Comparison of ENCODE assay signal across 7 cellular contexts in genomic region chr13:69857188-69857821, GRCh38.
A peak's percentile ranks its signal among the peaks of the same experiment; 100 is the strongest.
DNase-seq lines count a peak whose midpoint lies in the region; ATAC-seq, FAIRE-seq and TF ChIP-seq lines count a peak whose summit lies in the region.

No MANE protein-coding gene starts in this region.

- H3K36me3 ChIP-seq in HEK293 (ENCODE audit: control insufficient read depth in 2 of 2, insufficient read depth in 1 of 2, low read length in 2 of 2) (no peaks in the 10 kb centered on the region), MM.1S (replicated peaks; ENCODE audit: insufficient read depth, low read length) (no peaks in the 10 kb centered on the region), smooth muscle cell (ENCODE audit: low read depth) (no peaks in the 10 kb centered on the region)

- ATAC-seq in HG03139 (IDR thresholded peaks at IDR 0.05; ENCODE audit: unreplicated experiment): no peak

- H3K27ac ChIP-seq in HEK293 (ENCODE audit: extremely low read depth, low read depth, low read length): no peak overlapping the region
- H3K27ac ChIP-seq in MM.1S (ENCODE audit: low read length): no peak overlapping the region
- H3K27ac ChIP-seq in smooth muscle cell (ENCODE audit: low read depth): no peak overlapping the region

- no peak overlapping the region for H3K4me3 ChIP-seq in HEK293 (ENCODE audit: low read depth, low read length)
- H3K4me3 ChIP-seq in MM.1S (ENCODE audit: low read length): no peak overlapping the region
- no peak overlapping the region for H3K4me3 ChIP-seq in fibroblast of pulmonary artery (replicated peaks; ENCODE audit: low read depth, low read length)
- H3K4me3 ChIP-seq in smooth muscle cell: no peak overlapping the region

- H3K4me2 ChIP-seq in MM.1S (ENCODE audit: low read depth, low read length) (no peak overlapping the region), smooth muscle cell (no peak overlapping the region)

- POLR2A ChIA-PET in HEK293 (lab: Yijun Ruan, JAX): no interaction called here

- no peaks in the 10 kb centered on the region for H3F3A ChIP-seq in MM.1S (ENCODE audit: insufficient read depth, low read length)
- no peaks in the 10 kb centered on the region for H3F3A ChIP-seq in smooth muscle cell (ENCODE audit: low read depth)

- no peak for DNase-seq in GM12892 (ENCODE audit: insufficient read length)
- DNase-seq in MM.1S: peak; percentile 40
- peak; percentile 11 to 57 for DNase-seq in SHP77 (lab: John Stamatoyannopoulos, UW)
- peak; percentile 44 for DNase-seq in fibroblast of pulmonary artery (ENCODE audit: low read depth)
- DNase-seq in smooth muscle cell (lab: John Stamatoyannopoulos, UW; ENCODE audit: unreplicated experiment): no peak

- H3K4me1 ChIP-seq in HEK293 (ENCODE audit: control insufficient read depth, insufficient read depth, low read length): no peaks in the 10 kb centered on the region
- H3K4me1 ChIP-seq in MM.1S (ENCODE audit: low read length): no peaks in the 10 kb centered on the region
- no peaks in the 10 kb centered on the region for H3K4me1 ChIP-seq in smooth muscle cell (ENCODE audit: low read depth)

- no peaks in the 10 kb centered on the region for H3K9me2 ChIP-seq in MM.1S (replicated peaks; ENCODE audit: insufficient read depth, low read length)

- H4K20me1 ChIP-seq in MM.1S (ENCODE audit: insufficient read depth, low read length) (no peaks in the 10 kb centered on the region), smooth muscle cell (ENCODE audit: low read depth) (no peaks in the 10 kb centered on the region)

- TF ChIP-seq POLR2A in GM12892 (IDR thresholded peaks at IDR 0.05; ENCODE audit: low read depth, low read length): no peak

- H3K9ac ChIP-seq in MM.1S (ENCODE audit: low read length) (no peak overlapping the region), smooth muscle cell (ENCODE audit: low read depth) (no peak overlapping the region)

- TF ChIP-seq CTCF in HEK293 (tag by site-specific recombination; IDR thresholded peaks at IDR 0.05) (no peak), MM.1S (IDR thresholded peaks at IDR 0.05; ENCODE audit: low read length) (peak; percentile 54), fibroblast of pulmonary artery (IDR thresholded peaks at IDR 0.05; ENCODE audit: low read length, missing control alignments) (peak; percentile 54), smooth muscle cell (IDR thresholded peaks at IDR 0.05; ENCODE audit: borderline replicate concordance, insufficient read depth, poor library complexity, severe bottlenecking) (peak; percentile 79)

- H3K79me2 ChIP-seq in MM.1S (ENCODE audit: low read length) (no peaks in the 10 kb centered on the region), smooth muscle cell (ENCODE audit: low read depth) (no peaks in the 10 kb centered on the region)

- CTCF ChIA-PET in HEK293 (lab: Yijun Ruan, JAX): no interaction called here

- no peaks in the 10 kb centered on the region for H3K9me3 ChIP-seq in HEK293 (ENCODE audit: control insufficient read depth, insufficient read depth, low read depth, low read length)
- no peaks in the 10 kb centered on the region for H3K9me3 ChIP-seq in MM.1S (replicated peaks; ENCODE audit: insufficient read depth, low read length)
- no peaks in the 10 kb centered on the region for H3K9me3 ChIP-seq in smooth muscle cell (replicated peaks; ENCODE audit: low read depth)

- WGBS in smooth muscle cell (ENCODE audit: low lambda C conversion rate): 7% methylated on average over 4 of the region's 4 CpGs

- peak; percentile 84 for FAIRE-seq in GM12892 (lab: Jason Lieb, UNC)

- H2AFZ ChIP-seq in MM.1S (ENCODE audit: low read length) (no peak overlapping the region), smooth muscle cell (ENCODE audit: low read depth) (no peak overlapping the region)

- H3K27me3 ChIP-seq in MM.1S (replicated peaks; ENCODE audit: insufficient read depth, low read length): no peaks in the 10 kb centered on the region
- H3K27me3 ChIP-seq in smooth muscle cell (ENCODE audit: low read depth): no peaks in the 10 kb centered on the region

TF ChIP-seq in HEK293, 187 proteins besides CTCF, POLR2A, EP300 and RAD21 (continues in another document):
- TF ChIP-seq, protein P1, sequence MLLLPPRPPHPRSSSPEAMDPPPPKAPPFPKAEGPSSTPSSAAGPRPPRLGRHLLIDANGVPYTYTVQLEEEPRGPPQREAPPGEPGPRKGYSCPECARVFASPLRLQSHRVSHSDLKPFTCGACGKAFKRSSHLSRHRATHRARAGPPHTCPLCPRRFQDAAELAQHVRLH (tag by site-specific recombination; IDR thresholded peaks at IDR 0.05): no peak
- TF ChIP-seq, protein P2, sequence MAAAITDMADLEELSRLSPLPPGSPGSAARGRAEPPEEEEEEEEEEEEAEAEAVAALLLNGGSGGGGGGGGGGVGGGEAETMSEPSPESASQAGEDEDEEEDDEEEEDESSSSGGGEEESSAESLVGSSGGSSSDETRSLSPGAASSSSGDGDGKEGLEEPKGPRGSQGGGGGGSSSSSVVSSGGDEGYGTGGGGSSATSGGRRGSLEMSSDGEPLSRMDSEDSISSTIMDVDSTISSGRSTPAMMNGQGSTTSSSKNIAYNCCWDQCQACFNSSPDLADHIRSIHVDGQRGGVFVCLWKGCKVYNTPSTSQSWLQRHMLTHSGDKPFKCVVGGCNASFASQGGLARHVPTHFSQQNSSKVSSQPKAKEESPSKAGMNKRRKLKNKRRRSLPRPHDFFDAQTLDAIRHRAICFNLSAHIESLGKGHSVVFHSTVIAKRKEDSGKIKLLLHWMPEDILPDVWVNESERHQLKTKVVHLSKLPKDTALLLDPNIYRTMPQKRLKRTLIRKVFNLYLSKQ (tag by site-specific recombination; IDR thresholded peaks at IDR 0.05; ENCODE audit: borderline replicate concordance): no peak
- TF ChIP-seq ZNF302 (tag by site-specific recombination; IDR thresholded peaks at IDR 0.05; ENCODE audit: low read depth): no peak
- no peak for TF ChIP-seq INSM2 (tag by site-specific recombination; IDR thresholded peaks at IDR 0.05)
- no peak for TF ChIP-seq ZNF555 (tag by site-specific recombination; conservative IDR thresholded peaks at IDR 0.05)
- no peak for TF ChIP-seq ZNF707 (tag by site-specific recombination; IDR thresholded peaks at IDR 0.05)
- no peak for TF ChIP-seq ZNF324 (tag by site-specific recombination; IDR thresholded peaks at IDR 0.05)
- no peak for TF ChIP-seq ZNF529 (tag by site-specific recombination; IDR thresholded peaks at IDR 0.05; ENCODE audit: insufficient replicate concordance)
- TF ChIP-seq BCL6B (tag by site-specific recombination; IDR thresholded peaks at IDR 0.05): no peak
- no peak for TF ChIP-seq PRDM1 (tag by site-specific recombination; IDR thresholded peaks at IDR 0.05)
- TF ChIP-seq MEIS1 (CRISPR knock-in tag; IDR thresholded peaks at IDR 0.05; ENCODE audit: borderline replicate concordance): no peak
- TF ChIP-seq ZNF16 (tag by site-specific recombination; IDR thresholded peaks at IDR 0.05; ENCODE audit: low read depth): no peak
- TF ChIP-seq, protein P3, sequence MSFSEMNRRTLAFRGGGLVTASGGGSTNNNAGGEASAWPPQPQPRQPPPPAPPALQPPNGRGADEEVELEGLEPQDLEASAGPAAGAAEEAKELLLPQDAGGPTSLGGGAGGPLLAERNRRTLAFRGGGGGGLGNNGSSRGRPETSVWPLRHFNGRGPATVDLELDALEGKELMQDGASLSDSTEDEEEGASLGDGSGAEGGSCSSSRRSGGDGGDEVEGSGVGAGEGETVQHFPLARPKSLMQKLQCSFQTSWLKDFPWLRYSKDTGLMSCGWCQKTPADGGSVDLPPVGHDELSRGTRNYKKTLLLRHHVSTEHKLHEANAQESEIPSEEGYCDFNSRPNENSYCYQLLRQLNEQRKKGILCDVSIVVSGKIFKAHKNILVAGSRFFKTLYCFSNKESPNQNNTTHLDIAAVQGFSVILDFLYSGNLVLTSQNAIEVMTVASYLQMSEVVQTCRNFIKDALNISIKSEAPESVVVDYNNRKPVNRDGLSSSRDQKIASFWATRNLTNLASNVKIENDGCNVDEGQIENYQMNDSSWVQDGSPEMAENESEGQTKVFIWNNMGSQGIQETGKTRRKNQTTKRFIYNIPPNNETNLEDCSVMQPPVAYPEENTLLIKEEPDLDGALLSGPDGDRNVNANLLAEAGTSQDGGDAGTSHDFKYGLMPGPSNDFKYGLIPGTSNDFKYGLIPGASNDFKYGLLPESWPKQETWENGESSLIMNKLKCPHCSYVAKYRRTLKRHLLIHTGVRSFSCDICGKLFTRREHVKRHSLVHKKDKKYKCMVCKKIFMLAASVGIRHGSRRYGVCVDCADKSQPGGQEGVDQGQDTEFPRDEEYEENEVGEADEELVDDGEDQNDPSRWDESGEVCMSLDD (tag by site-specific recombination; IDR thresholded peaks at IDR 0.05): no peak
- no peak for TF ChIP-seq ZBTB17 (tag by site-specific recombination; IDR thresholded peaks at IDR 0.05)
- TF ChIP-seq ZNF701 (tag by site-specific recombination; IDR thresholded peaks at IDR 0.05): no peak
- no peak for TF ChIP-seq SCRT1 (tag by site-specific recombination; IDR thresholded peaks at IDR 0.05; ENCODE audit: borderline replicate concordance)
- 0 out of 2 replicates have a peak, but pooled peaks have one; percentile 44 for TF ChIP-seq TRIM28 (IDR thresholded peaks at IDR 0.05; ENCODE audit: borderline replicate concordance, low read length)
- no peak for TF ChIP-seq ZNF473 (tag by site-specific recombination; IDR thresholded peaks at IDR 0.05)
- TF ChIP-seq YY2 (tag by site-specific recombination; IDR thresholded peaks at IDR 0.05): no peak

Comparison
In these comparisons a context has a peak if more than half of its experiments do, and no peak if none do; other contexts are left out.
1. DNase-seq: peak in MM.1S (single experiment), SHP77 (2 of 2) and fibroblast of pulmonary artery (single experiment); none in GM12892 (single experiment) and smooth muscle cell (single experiment).